Comparison of ENCODE assay signal across 6 cellular contexts in genomic region chr9:137606005-137606601, GRCh38. TPM values are rescaled to one million over a fixed set of nuclear protein-coding genes. Genes with fewer than 3 reads are reported as not detected.
DNase-seq lines count a peak whose midpoint lies in the region; ATAC-seq, FAIRE-seq and TF ChIP-seq lines count a peak whose summit lies in the region.

No MANE protein-coding gene starts in this region.

- no peaks in the 10 kb centered on the region for H3K9me3 Mint-ChIP-seq in natural killer cell treated with Interleukin-12 subunit alpha and Interleukin-12 subunit beta and Interleukin-15 and Interleukin-18, amount 100 ng/mL, for 72 hours

- SMC1A ChIA-PET in GM12878 (lab: Charles Lee; ENCODE audit: uncharacterized antibody, unreplicated experiment) = no interaction called here

- no peak; the same call in 1 of the 2 replicates for TF ChIP-seq POLR2A in GM12878 (IDR thresholded peaks at IDR 0.05; ENCODE audit: low read depth, low read length)

- peak overlapping the region; percentile 94 for H3K4me2 ChIP-seq in GM12878 (ENCODE audit: control insufficient read depth, insufficient read depth)

- H3K79me2 ChIP-seq in GM12878 (ENCODE audit: control insufficient read depth, insufficient read depth, low read length) = peaks cover 4% of the 10 kb centered on the region

- intact Hi-C loops in GM12878 (cut with micrococcal nuclease; ENCODE audit: unreplicated experiment) = no loop called here

- no peak for TF ChIP-seq EP300 in GM12878 (IDR thresholded peaks at IDR 0.05; ENCODE audit: borderline replicate concordance in 1 of 2, control insufficient read depth in 1 of 2, low read depth in 2 of 2, low read length in 2 of 2)

- no peak for TF ChIP-seq CTCF in GM12878 (IDR thresholded peaks at IDR 0.05 in 2 of 3, conservative IDR thresholded peaks at IDR 0.05 in 1 of 3; ENCODE audit: control insufficient read depth in 2 of 3, extremely low read depth in 1 of 3, insufficient read depth in 1 of 3, low read depth in 3 of 3, low read length in 3 of 3)

- CTCF ChIA-PET in GM12878 (lab: Yijun Ruan, JAX) = no interaction called here

- no peaks in the 10 kb centered on the region for H3K27me3 Mint-ChIP-seq in natural killer cell treated with Interleukin-12 subunit alpha and Interleukin-12 subunit beta and Interleukin-15 and Interleukin-18, amount 100 ng/mL, for 72 hours

- no peaks in the 10 kb centered on the region for H3K27me3 ChIP-seq in GM12878 (replicated peaks in 1 of 2; ENCODE audit: control insufficient read depth in 2 of 2, insufficient read depth in 2 of 2, low read length in 1 of 2)

- H3K27ac ChIP-seq in GM12878 (ENCODE audit: control insufficient read depth, insufficient read depth) = peak overlapping the region; percentile 35; the same call in 1 of the 2 replicates

- DNase-seq in GM12878 (ENCODE audit: low read depth, low spot score) (no peak), ureter (ENCODE audit: low spot score) (no peak), NCI-H446 treated with DMSO at 0.1 percent for 48 hours (lab: John Stamatoyannopoulos, UW) (no peak)
- DNase-seq in natural killer cell treated with Interleukin-12 subunit alpha and Interleukin-12 subunit beta and Interleukin-15 and Interleukin-18, amount 100 ng/mL, for 72 hours (ENCODE audit: low spot score) = no peak

- H3K9ac ChIP-seq in GM12878 (ENCODE audit: control insufficient read depth, insufficient read depth, low read length) = peak overlapping the region; percentile 63

- H3K4me1 Mint-ChIP-seq in natural killer cell treated with Interleukin-12 subunit alpha and Interleukin-12 subunit beta and Interleukin-15 and Interleukin-18, amount 100 ng/mL, for 72 hours (ENCODE audit: low read depth in 2 of 2) = peaks cover 17 to 23% of the 10 kb centered on the region in 2 donors

- TF ChIP-seq RAD21 in GM12878 (IDR thresholded peaks at IDR 0.05; ENCODE audit: insufficient read depth, low read depth, low read length) = no peak

- POLR2A ChIA-PET in GM12878 (lab: Charles Lee) = no interaction called here

- no peaks in the 10 kb centered on the region for H3K36me3 Mint-ChIP-seq in natural killer cell treated with Interleukin-12 subunit alpha and Interleukin-12 subunit beta and Interleukin-15 and Interleukin-18, amount 100 ng/mL, for 72 hours

- no TSS peak for BruUV-seq in GM12878 (replicated peaks; lab: Mats Ljungman, UMichigan)

- H3K27ac Mint-ChIP-seq in natural killer cell treated with Interleukin-12 subunit alpha and Interleukin-12 subunit beta and Interleukin-15 and Interleukin-18, amount 100 ng/mL, for 72 hours = peak overlapping the region; percentile 18 to 76

- in situ Hi-C loops in GM12878 (cut with MboI) = no loop called here

- H3K9me3 ChIP-seq in GM12878 (replicated peaks; ENCODE audit: control insufficient read depth, insufficient read depth, low read length) = no peaks in the 10 kb centered on the region

- RAD21 ChIA-PET in GM12878 (lab: Charles Lee; ENCODE audit: unreplicated experiment) = no interaction called here

- ATAC-seq in GM18511 (IDR thresholded peaks at IDR 0.05; ENCODE audit: unreplicated experiment) (peak; percentile 28), HG03135 (IDR thresholded peaks at IDR 0.05; ENCODE audit: unreplicated experiment) (peak; percentile 9), GM12878 (peak; percentile 31)
- no peak for ATAC-seq in natural killer cell treated with Interleukin-12 subunit alpha and Interleukin-12 subunit beta and Interleukin-15 and Interleukin-18, amount 100 ng/mL, for 72 hours

- peak overlapping the region; percentile 76 for H3K4me3 ChIP-seq in GM12878

- peak overlapping the region; percentile 82 for H2AFZ ChIP-seq in GM12878 (ENCODE audit: control insufficient read depth, low read depth, low read length)

- H3K36me3 ChIP-seq in GM12878 (ENCODE audit: control insufficient read depth in 2 of 2, insufficient read depth in 2 of 2, low read length in 1 of 2) = no peaks in the 10 kb centered on the region

- no peak for FAIRE-seq in GM12878 (lab: Jason Lieb, UNC)

- H4K20me1 ChIP-seq in GM12878 (ENCODE audit: control insufficient read depth, insufficient read depth) = no peaks in the 10 kb centered on the region; the same call in 1 of the 2 replicates

- WGBS in GM12878 (ENCODE audit: insufficient coverage, insufficient replicate concordance, low lambda C conversion rate, missing lambda C conversion rate) = under 1% methylated on average over 45 of the region's 57 CpGs

- peaks cover 11% of the 10 kb centered on the region for H3K4me1 ChIP-seq in GM12878 (ENCODE audit: control insufficient read depth, insufficient read depth, low read length)

- peak overlapping the region; percentile 79 for H3K4me3 Mint-ChIP-seq in natural killer cell treated with Interleukin-12 subunit alpha and Interleukin-12 subunit beta and Interleukin-15 and Interleukin-18, amount 100 ng/mL, for 72 hours

RNA-seq across cellular contexts. Expression of gene ARRDC1, which starts 0.6 kb away (rescaled TPM):
- total RNA-seq in GM12878 (2013; cell fraction: nucleolus; rRNA removed) = 50.1 and 58.2 TPM in 2 replicates
- total RNA-seq in GM12878 (2014; rRNA removed) (24.6 and 25.2 TPM in 2 replicates), GM12878 (2014; rRNA removed; fragmentation: Illumina TruSeq; extraction: Trizol) (5.8 and 6.2 TPM in 2 replicates), GM12878 (2021) (21.0 and 23.1 TPM in 2 replicates), ureter (118 TPM)
- polyA plus RNA-seq in GM12878 (2011; ENCODE audit: low read depth) = 16.1 TPM
- polyA plus RNA-seq in GM12878 (2011; rRNA removed) (10.2 and 21.8 TPM in 2 replicates), GM12878 (2014; fragmentation: Illumina TruSeq; extraction: Trizol) (1.4 and 9.3 TPM in 2 replicates), GM12878 (2014; fragmentation: Nextera tagmentation; extraction: Ambion mirVana) (under 1 TPM; 0.23 to 0.97 TPM), GM12878 (2014; rRNA removed) (30.3 and 34.4 TPM in 2 replicates), GM12878 (2016; fragmentation: Nextera tagmentation; extraction: Ambion mirVana) (10 to 100 TPM; 20.8 to 23.0 TPM)
- 22.0 and 37.0 TPM in 2 replicates for polyA plus RNA-seq in GM12878 (2011; cell fraction: cytosol; rRNA removed)
- 149 and 164 TPM in 2 replicates for polyA plus RNA-seq in GM12878 (2011; cell fraction: nucleus; rRNA removed)
- polyA plus RNA-seq in GM12878 (2012) = 24.1 and 26.4 TPM in 2 replicates
- 14.1 and 25.7 TPM in 2 replicates for polyA minus RNA-seq in GM12878 (2011; rRNA and poly(A)+ RNA removed)
- polyA minus RNA-seq in GM12878 (2011; cell fraction: cytosol; rRNA and poly(A)+ RNA removed) = 8.4 and 10.0 TPM in 2 replicates
- polyA minus RNA-seq in GM12878 (2011; cell fraction: nucleus; rRNA and poly(A)+ RNA removed) = 23.7 and 44.2 TPM in 2 replicates
- 10 to 100 TPM; 56.6 to 64.7 TPM for total RNA-seq in natural killer cell treated with Interleukin-12 subunit alpha and Interleukin-12 subunit beta and Interleukin-15 and Interleukin-18, amount 100 ng/mL, for 72 hours

RNA-seq across cellular contexts. Expression of gene EHMT1, which starts 12.7 kb away (rescaled TPM):
- 216 and 231 TPM in 2 replicates for total RNA-seq in GM12878 (2013; cell fraction: nucleolus; rRNA removed)
- total RNA-seq in GM12878 (2014; rRNA removed) = 85.3 and 88.4 TPM in 2 replicates
- total RNA-seq in GM12878 (2014; rRNA removed; fragmentation: Illumina TruSeq; extraction: Trizol) = 38.1 and 44.4 TPM in 2 replicates
- 97.3 and 100 TPM in 2 replicates for total RNA-seq in GM12878 (2021)
- 24.3 TPM for polyA plus RNA-seq in GM12878 (2011; ENCODE audit: low read depth)
- 28.6 and 42.2 TPM in 2 replicates for polyA plus RNA-seq in GM12878 (2011; rRNA removed)
- polyA plus RNA-seq in GM12878 (2011; cell fraction: cytosol; rRNA removed) = 49.1 and 60.5 TPM in 2 replicates
- polyA plus RNA-seq in GM12878 (2011; cell fraction: nucleus; rRNA removed) = 128 and 198 TPM in 2 replicates
- 67.8 and 67.9 TPM in 2 replicates for polyA plus RNA-seq in GM12878 (2012)
- polyA plus RNA-seq in GM12878 (2014; fragmentation: Illumina TruSeq; extraction: Trizol) = 25.6 and 37.5 TPM in 2 replicates
- 1 to 10 TPM; 2.9 to 4.6 TPM for polyA plus RNA-seq in GM12878 (2014; fragmentation: Nextera tagmentation; extraction: Ambion mirVana)
- 64.6 and 79.3 TPM in 2 replicates for polyA plus RNA-seq in GM12878 (2014; rRNA removed)
- 10 to 100 TPM; 51.9 to 56.0 TPM for polyA plus RNA-seq in GM12878 (2016; fragmentation: Nextera tagmentation; extraction: Ambion mirVana)
- 91.4 and 132 TPM in 2 replicates for polyA minus RNA-seq in GM12878 (2011; rRNA and poly(A)+ RNA removed)
- polyA minus RNA-seq in GM12878 (2011; cell fraction: cytosol; rRNA and poly(A)+ RNA removed) = 45.1 and 45.4 TPM in 2 replicates
- polyA minus RNA-seq in GM12878 (2011; cell fraction: nucleus; rRNA and poly(A)+ RNA removed) = 50.1 and 84.0 TPM in 2 replicates
- 100 to 1,000 TPM in 1 of 2 donors, 10 to 100 TPM in 1; 93.1 to 184 TPM for total RNA-seq in natural killer cell treated with Interleukin-12 subunit alpha and Interleukin-12 subunit beta and Interleukin-15 and Interleukin-18, amount 100 ng/mL, for 72 hours
- 126 TPM for total RNA-seq in ureter

RNA-seq across cellular contexts. Expression of gene ZMYND19, which starts 15.8 kb away (rescaled TPM):
- total RNA-seq in GM12878 (2013; cell fraction: nucleolus; rRNA removed) = 20.6 and 23.2 TPM in 2 replicates
- total RNA-seq in GM12878 (2014; rRNA removed) (38.6 and 43.8 TPM in 2 replicates), GM12878 (2014; rRNA removed; fragmentation: Illumina TruSeq; extraction: Trizol) (22.6 and 25.7 TPM in 2 replicates), GM12878 (2021) (50.6 and 54.8 TPM in 2 replicates), ureter (26.3 TPM)
- polyA plus RNA-seq in GM12878 (2011; ENCODE audit: low read depth) = 8.7 TPM
- polyA plus RNA-seq in GM12878 (2011; rRNA removed) (15.6 and 20.4 TPM in 2 replicates), GM12878 (2014; fragmentation: Illumina TruSeq; extraction: Trizol) (6.2 and 19.7 TPM in 2 replicates), GM12878 (2014; fragmentation: Nextera tagmentation; extraction: Ambion mirVana) (1 to 10 TPM in 1 of 2 experiments, under 1 TPM in 1; 0.84 to 2.6 TPM), GM12878 (2014; rRNA removed) (51.2 and 53.0 TPM in 2 replicates), GM12878 (2016; fragmentation: Nextera tagmentation; extraction: Ambion mirVana) (1 to 10 TPM; 3.2 to 7.1 TPM)
- polyA plus RNA-seq in GM12878 (2011; cell fraction: cytosol; rRNA removed) = 21.9 and 29.7 TPM in 2 replicates
- polyA plus RNA-seq in GM12878 (2011; cell fraction: nucleus; rRNA removed) = 89.6 and 118 TPM in 2 replicates
- polyA plus RNA-seq in GM12878 (2012) = 18.7 and 20.9 TPM in 2 replicates
- 6.7 and 12.6 TPM in 2 replicates for polyA minus RNA-seq in GM12878 (2011; rRNA and poly(A)+ RNA removed)
- polyA minus RNA-seq in GM12878 (2011; cell fraction: cytosol; rRNA and poly(A)+ RNA removed) = 6.0 and 10.9 TPM in 2 replicates
- polyA minus RNA-seq in GM12878 (2011; cell fraction: nucleus; rRNA and poly(A)+ RNA removed) = 13.7 and 21.2 TPM in 2 replicates
- 10 to 100 TPM; 31.5 to 96.1 TPM for total RNA-seq in natural killer cell treated with Interleukin-12 subunit alpha and Interleukin-12 subunit beta and Interleukin-15 and Interleukin-18, amount 100 ng/mL, for 72 hours

RNA-seq across cellular contexts. Expression of gene DPH7, which starts 27.4 kb away (rescaled TPM):
- 59.6 and 64.6 TPM in 2 replicates for total RNA-seq in GM12878 (2013; cell fraction: nucleolus; rRNA removed)
- total RNA-seq in GM12878 (2014; rRNA removed) = 27.6 and 29.5 TPM in 2 replicates
- 17.6 and 18.4 TPM in 2 replicates for total RNA-seq in GM12878 (2014; rRNA removed; fragmentation: Illumina TruSeq; extraction: Trizol)
- 30.0 and 33.8 TPM in 2 replicates for total RNA-seq in GM12878 (2021)
- 26.0 TPM for polyA plus RNA-seq in GM12878 (2011; ENCODE audit: low read depth)
- polyA plus RNA-seq in GM12878 (2011; rRNA removed) = 19.8 and 26.7 TPM in 2 replicates
- polyA plus RNA-seq in GM12878 (2011; cell fraction: cytosol; rRNA removed) = 26.5 and 36.1 TPM in 2 replicates
- 134 and 147 TPM in 2 replicates for polyA plus RNA-seq in GM12878 (2011; cell fraction: nucleus; rRNA removed)
- 21.6 and 24.1 TPM in 2 replicates for polyA plus RNA-seq in GM12878 (2012)
- polyA plus RNA-seq in GM12878 (2014; fragmentation: Illumina TruSeq; extraction: Trizol) = 16.3 and 24.2 TPM in 2 replicates
- polyA plus RNA-seq in GM12878 (2014; fragmentation: Nextera tagmentation; extraction: Ambion mirVana) = 10 to 100 TPM in 1 of 2 experiments, 1 to 10 TPM in 1; 8.7 to 11.8 TPM
- 36.9 and 41.8 TPM in 2 replicates for polyA plus RNA-seq in GM12878 (2014; rRNA removed)
- polyA plus RNA-seq in GM12878 (2016; fragmentation: Nextera tagmentation; extraction: Ambion mirVana) = 10 to 100 TPM; 36.3 to 40.0 TPM
- polyA minus RNA-seq in GM12878 (2011; rRNA and poly(A)+ RNA removed) = 14.3 and 16.7 TPM in 2 replicates
- polyA minus RNA-seq in GM12878 (2011; cell fraction: cytosol; rRNA and poly(A)+ RNA removed) = 7.2 and 8.8 TPM in 2 replicates
- polyA minus RNA-seq in GM12878 (2011; cell fraction: nucleus; rRNA and poly(A)+ RNA removed) = 18.0 and 27.4 TPM in 2 replicates
- total RNA-seq in natural killer cell treated with Interleukin-12 subunit alpha and Interleukin-12 subunit beta and Interleukin-15 and Interleukin-18, amount 100 ng/mL, for 72 hours = 10 to 100 TPM; 32.5 to 78.0 TPM
- 43.4 TPM for total RNA-seq in ureter

RNA-seq across cellular contexts. Expression of gene MRPL41, which starts 54.4 kb away (rescaled TPM):
- total RNA-seq in GM12878 (2013; cell fraction: nucleolus; rRNA removed) = 3.4 and 4.0 TPM in 2 replicates
- 73.3 and 79.9 TPM in 2 replicates for total RNA-seq in GM12878 (2014; rRNA removed)
- 11.2 and 13.2 TPM in 2 replicates for total RNA-seq in GM12878 (2014; rRNA removed; fragmentation: Illumina TruSeq; extraction: Trizol)
- total RNA-seq in GM12878 (2021) = 64.5 and 67.0 TPM in 2 replicates
- 7.6 TPM for polyA plus RNA-seq in GM12878 (2011; ENCODE audit: low read depth)
- 5.8 and 12.4 TPM in 2 replicates for polyA plus RNA-seq in GM12878 (2011; rRNA removed)
- 24.9 and 62.7 TPM in 2 replicates for polyA plus RNA-seq in GM12878 (2011; cell fraction: cytosol; rRNA removed)
- 24.5 and 31.7 TPM in 2 replicates for polyA plus RNA-seq in GM12878 (2011; cell fraction: nucleus; rRNA removed)
- 30.4 and 37.9 TPM in 2 replicates for polyA plus RNA-seq in GM12878 (2012)
- polyA plus RNA-seq in GM12878 (2014; fragmentation: Illumina TruSeq; extraction: Trizol) = 0.14 and 3.5 TPM in 2 replicates
- polyA plus RNA-seq in GM12878 (2014; fragmentation: Nextera tagmentation; extraction: Ambion mirVana) = 1 to 10 TPM; 1.3 to 3.3 TPM
- polyA plus RNA-seq in GM12878 (2014; rRNA removed) = 77.5 and 102 TPM in 2 replicates
- 100 to 1,000 TPM; 113 to 116 TPM for polyA plus RNA-seq in GM12878 (2016; fragmentation: Nextera tagmentation; extraction: Ambion mirVana)
- polyA minus RNA-seq in GM12878 (2011; rRNA and poly(A)+ RNA removed) = 2.2 and 7.0 TPM in 2 replicates
- 8.5 and 8.6 TPM in 2 replicates for polyA minus RNA-seq in GM12878 (2011; cell fraction: cytosol; rRNA and poly(A)+ RNA removed)
- 3.0 and 5.0 TPM in 2 replicates for polyA minus RNA-seq in GM12878 (2011; cell fraction: nucleus; rRNA and poly(A)+ RNA removed)
- 10 to 100 TPM; 35.9 to 48.6 TPM for total RNA-seq in natural killer cell treated with Interleukin-12 subunit alpha and Interleukin-12 subunit beta and Interleukin-15 and Interleukin-18, amount 100 ng/mL, for 72 hours
- 38.2 TPM for total RNA-seq in ureter

Comparison
In these comparisons a context has a peak if more than half of its experiments do, and no peak if none do; other contexts are left out.
1. ATAC-seq: peak in GM18511 (single experiment), HG03135 (single experiment) and GM12878 (single experiment); none in natural killer cell treated with Interleukin-12 subunit alpha and Interleukin-12 subunit beta and Interleukin-15 and Interleukin-18, amount 100 ng/mL, for 72 hours (0 of 2).